In the genomic region with DNA sequence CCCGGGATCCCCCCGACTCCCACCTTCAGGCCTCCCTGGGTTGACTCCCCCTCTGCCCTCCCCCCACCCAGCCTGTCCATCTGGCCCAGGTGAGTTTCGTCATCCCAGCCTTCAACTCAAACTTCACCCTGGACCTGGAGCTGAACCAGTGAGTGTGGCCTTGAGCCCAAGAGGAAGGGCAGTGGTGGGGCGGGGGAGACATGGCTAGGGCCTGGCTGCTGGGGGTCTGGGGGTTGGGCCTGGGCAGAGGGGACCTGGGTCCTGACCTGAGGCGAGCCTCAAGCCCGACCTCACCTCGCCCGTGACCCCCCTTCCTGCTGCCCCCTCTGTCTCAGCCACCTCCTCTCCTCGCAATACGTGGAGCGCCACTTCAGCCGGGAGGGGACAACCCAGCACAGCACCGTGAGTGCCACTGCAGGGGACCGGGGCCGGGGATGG, we compare ENCODE assay signal across 1 cellular context.
TF ChIP-seq lines count a peak whose summit lies in the region.

No MANE protein-coding gene starts in this region.

TF ChIP-seq in HepG2, 621 proteins besides CTCF, POLR2A, EP300 and RAD21 (continued from another document and continues in another):
- TF ChIP-seq, protein P1, sequence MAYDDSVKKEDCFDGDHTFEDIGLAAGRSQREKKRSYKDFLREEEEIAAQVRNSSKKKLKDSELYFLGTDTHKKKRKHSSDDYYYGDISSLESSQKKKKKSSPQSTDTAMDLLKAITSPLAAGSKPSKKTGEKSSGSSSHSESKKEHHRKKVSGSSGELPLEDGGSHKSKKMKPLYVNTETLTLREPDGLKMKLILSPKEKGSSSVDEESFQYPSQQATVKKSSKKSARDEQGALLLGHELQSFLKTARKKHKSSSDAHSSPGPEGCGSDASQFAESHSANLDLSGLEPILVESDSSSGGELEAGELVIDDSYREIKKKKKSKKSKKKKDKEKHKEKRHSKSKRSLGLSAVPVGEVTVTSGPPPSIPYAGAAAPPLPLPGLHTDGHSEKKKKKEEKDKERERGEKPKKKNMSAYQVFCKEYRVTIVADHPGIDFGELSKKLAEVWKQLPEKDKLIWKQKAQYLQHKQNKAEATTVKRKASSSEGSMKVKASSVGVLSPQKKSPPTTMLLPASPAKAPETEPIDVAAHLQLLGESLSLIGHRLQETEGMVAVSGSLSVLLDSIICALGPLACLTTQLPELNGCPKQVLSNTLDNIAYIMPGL (CRISPR knock-in tag; IDR thresholded peaks at IDR 0.05; ENCODE audit: borderline replicate concordance in 1 of 2, low read depth in 1 of 2), result no peak
- TF ChIP-seq SALL1 (CRISPR knock-in tag; IDR thresholded peaks at IDR 0.05), result peak; percentile 26; the same call in 1 of the 2 replicates
- no peak for TF ChIP-seq ZBTB8A (CRISPR knock-in tag; IDR thresholded peaks at IDR 0.05; ENCODE audit: borderline replicate concordance, low read depth)
- no peak for TF ChIP-seq FOXO4 (CRISPR knock-in tag; conservative IDR thresholded peaks at IDR 0.05)
- TF ChIP-seq ZNF776 (CRISPR knock-in tag; IDR thresholded peaks at IDR 0.05), result 0 out of 2 replicates have a peak, but pooled peaks have one; percentile 34
- TF ChIP-seq CHD4 (IDR thresholded peaks at IDR 0.05; ENCODE audit: borderline replicate concordance, low read length), result no peak
- no peak for TF ChIP-seq REPIN1 (CRISPR knock-in tag; IDR thresholded peaks at IDR 0.05; ENCODE audit: borderline replicate concordance, low read depth)
- no peak for TF ChIP-seq RCOR2 (CRISPR knock-in tag; IDR thresholded peaks at IDR 0.05)
- no peak for TF ChIP-seq ZNF136 (CRISPR knock-in tag; IDR thresholded peaks at IDR 0.05; ENCODE audit: low read depth)
- TF ChIP-seq TCF7L2 (IDR thresholded peaks at IDR 0.05; ENCODE audit: low read depth, low read length), result no peak
- no peak for TF ChIP-seq AGO2 (optimal IDR thresholded peaks at IDR 0.05; ENCODE audit: low read depth, low read length)
- no peak for TF ChIP-seq ZNF235 (CRISPR knock-in tag; IDR thresholded peaks at IDR 0.05; ENCODE audit: borderline replicate concordance)
- TF ChIP-seq SRSF1 (optimal IDR thresholded peaks at IDR 0.05; ENCODE audit: low read depth, low read length), result no peak
- TF ChIP-seq, protein P2, sequence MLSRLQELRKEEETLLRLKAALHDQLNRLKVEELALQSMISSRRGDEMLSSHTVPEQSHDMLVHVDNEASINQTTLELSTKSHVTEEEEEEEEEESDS (CRISPR knock-in tag; IDR thresholded peaks at IDR 0.05; ENCODE audit: borderline replicate concordance), result no peak
- 0 out of 2 replicates have a peak, but pooled peaks have one; percentile 41 for TF ChIP-seq ZNF333 (CRISPR knock-in tag; IDR thresholded peaks at IDR 0.05; ENCODE audit: borderline replicate concordance)
- TF ChIP-seq THRA (CRISPR knock-in tag; IDR thresholded peaks at IDR 0.05; ENCODE audit: borderline replicate concordance), result peak; percentile 51; the same call in 1 of the 2 replicates
- TF ChIP-seq ZNF549 (CRISPR knock-in tag; IDR thresholded peaks at IDR 0.05), result no peak
- peak; percentile 66; the same call in 1 of the 2 replicates for TF ChIP-seq GATAD2A (CRISPR knock-in tag; IDR thresholded peaks at IDR 0.05)
- no peak for TF ChIP-seq ZNF260 (CRISPR knock-in tag; IDR thresholded peaks at IDR 0.05; ENCODE audit: borderline replicate concordance, low read depth)
- TF ChIP-seq ZNF251 (CRISPR knock-in tag; IDR thresholded peaks at IDR 0.05), result no peak
- TF ChIP-seq RXRB (CRISPR knock-in tag; IDR thresholded peaks at IDR 0.05; ENCODE audit: borderline replicate concordance), result peak; percentile 70; the same call in 1 of the 2 replicates
- TF ChIP-seq KLF11 (CRISPR knock-in tag; IDR thresholded peaks at IDR 0.05), result no peak
- peak; percentile 86 for TF ChIP-seq TBL1XR1 (IDR thresholded peaks at IDR 0.05; ENCODE audit: borderline replicate concordance, low read length, partially characterized antibody)
- no peak for TF ChIP-seq THAP11 (CRISPR knock-in tag; IDR thresholded peaks at IDR 0.05)
- peak; percentile 44 for TF ChIP-seq SAP130 (CRISPR knock-in tag; IDR thresholded peaks at IDR 0.05; ENCODE audit: low read depth)
- TF ChIP-seq NCOA1 (CRISPR knock-in tag; IDR thresholded peaks at IDR 0.05), result peak; percentile 79; the same call in 1 of the 2 replicates
- TF ChIP-seq U2AF2 (IDR thresholded peaks at IDR 0.05; ENCODE audit: low read depth, low read length), result no peak
- peak; percentile 78 for TF ChIP-seq HNF4A (CRISPR knock-in tag; IDR thresholded peaks at IDR 0.05)
- TF ChIP-seq CEBPB (IDR thresholded peaks at IDR 0.05; ENCODE audit: borderline replicate concordance, low read depth, low read length), result peak; percentile 70; the same call in 1 of the 2 replicates
- TF ChIP-seq ZNF430 (CRISPR knock-in tag; IDR thresholded peaks at IDR 0.05), result 0 out of 2 replicates have a peak, but pooled peaks have one; percentile 40
- TF ChIP-seq ZNF274 (CRISPR knock-in tag; IDR thresholded peaks at IDR 0.05), result no peak
- TF ChIP-seq ZNF589 (CRISPR knock-in tag; conservative IDR thresholded peaks at IDR 0.05), result no peak
- no peak for TF ChIP-seq ZXDC (CRISPR knock-in tag; IDR thresholded peaks at IDR 0.05)
- TF ChIP-seq ZNF331 (CRISPR knock-in tag; IDR thresholded peaks at IDR 0.05), result no peak; the same call in 1 of the 2 replicates
- no peak for TF ChIP-seq POGK (CRISPR knock-in tag; conservative IDR thresholded peaks at IDR 0.05)
- no peak for TF ChIP-seq MATR3 (CRISPR knock-in tag; IDR thresholded peaks at IDR 0.05)
- TF ChIP-seq SCMH1 (CRISPR knock-in tag; IDR thresholded peaks at IDR 0.05; ENCODE audit: borderline replicate concordance), result no peak
- no peak for TF ChIP-seq ZNF580 (CRISPR knock-in tag; IDR thresholded peaks at IDR 0.05; ENCODE audit: borderline replicate concordance, low read depth)
- no peak for TF ChIP-seq PHF5A (CRISPR knock-in tag; IDR thresholded peaks at IDR 0.05; ENCODE audit: low read depth, unreplicated experiment)
- TF ChIP-seq, protein P3, sequence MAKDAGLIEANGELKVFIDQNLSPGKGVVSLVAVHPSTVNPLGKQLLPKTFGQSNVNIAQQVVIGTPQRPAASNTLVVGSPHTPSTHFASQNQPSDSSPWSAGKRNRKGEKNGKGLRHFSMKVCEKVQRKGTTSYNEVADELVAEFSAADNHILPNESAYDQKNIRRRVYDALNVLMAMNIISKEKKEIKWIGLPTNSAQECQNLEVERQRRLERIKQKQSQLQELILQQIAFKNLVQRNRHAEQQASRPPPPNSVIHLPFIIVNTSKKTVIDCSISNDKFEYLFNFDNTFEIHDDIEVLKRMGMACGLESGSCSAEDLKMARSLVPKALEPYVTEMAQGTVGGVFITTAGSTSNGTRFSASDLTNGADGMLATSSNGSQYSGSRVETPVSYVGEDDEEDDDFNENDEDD (CRISPR knock-in tag; IDR thresholded peaks at IDR 0.05; ENCODE audit: borderline replicate concordance), result no peak
- no peak for TF ChIP-seq ZNF609 (CRISPR knock-in tag; IDR thresholded peaks at IDR 0.05; ENCODE audit: borderline replicate concordance)
- no peak for TF ChIP-seq ZNF567 (CRISPR knock-in tag; IDR thresholded peaks at IDR 0.05; ENCODE audit: borderline replicate concordance)
- peak; percentile 76 for TF ChIP-seq ZSCAN21 (CRISPR knock-in tag; IDR thresholded peaks at IDR 0.05; ENCODE audit: borderline replicate concordance)
- TF ChIP-seq CBX2 (IDR thresholded peaks at IDR 0.05; ENCODE audit: low read depth, low read length), result no peak
- no peak for TF ChIP-seq CBX2 (CRISPR knock-in tag; IDR thresholded peaks at IDR 0.05; ENCODE audit: low read depth)
- TF ChIP-seq SRY (CRISPR knock-in tag; IDR thresholded peaks at IDR 0.05), result no peak
- TF ChIP-seq ZNF547 (CRISPR knock-in tag; IDR thresholded peaks at IDR 0.05), result no peak
- no peak for TF ChIP-seq GMEB2 (CRISPR knock-in tag; IDR thresholded peaks at IDR 0.05; ENCODE audit: low read depth)
